In the genomic region with DNA sequence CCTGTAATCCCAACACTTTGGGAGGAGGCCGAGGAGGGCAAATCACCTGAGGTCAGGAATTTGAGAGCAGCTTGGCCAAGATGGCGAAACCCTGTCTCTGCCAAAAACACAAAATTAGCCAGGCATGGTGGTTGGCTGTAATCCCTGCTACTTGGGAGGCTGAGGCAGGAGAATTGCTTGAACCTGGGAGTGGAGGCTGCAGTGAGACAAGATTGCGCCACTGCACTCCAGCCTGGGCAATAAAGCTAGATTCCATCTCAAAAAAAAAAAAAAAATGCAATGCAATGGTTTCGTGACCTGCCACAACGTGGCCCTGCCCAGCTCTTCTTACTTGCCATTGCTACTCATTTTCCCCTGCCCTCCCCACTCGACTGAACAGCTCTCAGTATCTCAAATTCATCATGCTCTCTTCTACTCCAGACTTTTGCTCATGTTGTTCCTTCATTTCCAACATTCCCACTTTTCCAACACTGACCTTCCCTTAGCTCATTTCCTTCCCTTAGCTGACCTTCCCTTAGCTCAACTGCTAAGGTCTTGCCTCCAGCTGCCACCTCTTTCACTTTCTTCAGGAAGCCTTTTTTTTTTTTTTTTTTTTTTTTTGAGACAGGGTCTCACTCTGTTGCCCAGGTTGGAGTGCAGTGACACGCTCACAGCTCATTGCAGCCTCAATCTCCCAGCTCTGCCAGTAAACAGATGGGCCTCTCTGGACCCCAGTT, we compare ENCODE assay signal across 25 cellular contexts.
"Had no signal": no experiment of that assay in that cellular context is flagged by ENCODE, and none has a peak within 500 bp of the region (broad histone marks: within the 10 kb centered on the region; RNA-seq: fewer than 3 reads in every experiment).

No MANE protein-coding gene starts in this region.

- H3K27ac ChIP-seq: WERI-Rb-1 had no signal

- H3K4me3 Mint-ChIP-seq: activated CD4-positive, alpha-beta T cell treated with anti-CD3 and anti-CD28 coated beads for 36 hours; activated naive CD4-positive, alpha-beta T cell treated with anti-CD3 and anti-CD28 coated beads, Interleukin-2, amount 10 ng/mL, durations not matched to agents 7 days and 5 days; activated naive CD8-positive, alpha-beta T cell treated with anti-CD3 and anti-CD28 coated beads for 36 hours; T-helper 17 cell had no signal

- ATAC-seq: activated CD4-positive, alpha-beta T cell treated with anti-CD3 and anti-CD28 coated beads for 36 hours; T-helper 17 cell had no signal

- FAIRE-seq: RCC 7860 had no signal

- DNase-seq: activated CD4-positive, alpha-beta memory T cell treated with anti-CD3 and anti-CD28 coated beads, Interleukin-2, amount 10 ng/mL, durations not matched to agents 7 days and 5 days; activated CD4-positive, alpha-beta T cell treated with anti-CD3 and anti-CD28 coated beads for 36 hours; activated CD4-positive, alpha-beta T cell treated with anti-CD3 and anti-CD28 coated beads, Interleukin-2, amount 50 U/mL, for 1 hour; activated gamma-delta T cell treated with Interleukin-2 at 50 U/mL for 16 hours; activated naive CD4-positive, alpha-beta T cell treated with anti-CD3 and anti-CD28 coated beads, Interleukin-2, amount 10 ng/mL, durations not matched to agents 7 days and 5 days; activated naive CD8-positive, alpha-beta T cell treated with anti-CD3 and anti-CD28 coated beads for 36 hours; activated T-cell treated with anti-CD3 and anti-CD28 coated beads for 4 hours; activated T-cell treated with anti-CD3 and anti-CD28 coated beads, Interleukin-2, amount 50 U/mL, for 48 hours; caudate nucleus; Kasumi-1; KBM-7; MV-4-11; NCI-H1105; NCI-H1436; NCI-H1694 treated with DMSO at 0.1 percent for 48 hours; NCI-H2029 treated with DMSO at 0.1 percent for 48 hours; NCI-H345; NCI-H510A; NCI-H526 treated with DMSO at 0.1 percent for 48 hours; NCI-H82; SHP77 treated with DMSO at 0.1 percent for 48 hours; T-helper 17 cell; WERI-Rb-1 had no signal

- H3K27ac Mint-ChIP-seq: activated CD4-positive, alpha-beta memory T cell treated with anti-CD3 and anti-CD28 coated beads, Interleukin-2, amount 10 ng/mL, durations not matched to agents 7 days and 5 days; activated CD4-positive, alpha-beta T cell treated with anti-CD3 and anti-CD28 coated beads for 36 hours; activated naive CD4-positive, alpha-beta T cell treated with anti-CD3 and anti-CD28 coated beads, Interleukin-2, amount 10 ng/mL, durations not matched to agents 7 days and 5 days; activated naive CD8-positive, alpha-beta T cell treated with anti-CD3 and anti-CD28 coated beads for 36 hours; activated T-helper 2 cell treated with anti-CD3 and anti-CD28 coated beads, Interferon-gamma antibody, Interleukin-2, Interleukin-4, amounts not matched to agents 10 μg/mL and 5 μg/mL and 100 μg/mL, durations not matched to agents 14 hours and 24 hours and 36 hours; T-helper 17 cell had no signal

- H3K9me3 Mint-ChIP-seq: activated naive CD4-positive, alpha-beta T cell treated with anti-CD3 and anti-CD28 coated beads, Interleukin-2, amount 10 ng/mL, durations not matched to agents 7 days and 5 days; activated naive CD8-positive, alpha-beta T cell treated with anti-CD3 and anti-CD28 coated beads for 36 hours; activated T-helper 2 cell treated with anti-CD3 and anti-CD28 coated beads, Interferon-gamma antibody, Interleukin-2, Interleukin-4, amounts not matched to agents 10 μg/mL and 5 μg/mL and 100 μg/mL, durations not matched to agents 14 hours and 24 hours and 36 hours had no signal
